Comparison of ENCODE assay signal across 19 cellular contexts in the genomic region with DNA sequence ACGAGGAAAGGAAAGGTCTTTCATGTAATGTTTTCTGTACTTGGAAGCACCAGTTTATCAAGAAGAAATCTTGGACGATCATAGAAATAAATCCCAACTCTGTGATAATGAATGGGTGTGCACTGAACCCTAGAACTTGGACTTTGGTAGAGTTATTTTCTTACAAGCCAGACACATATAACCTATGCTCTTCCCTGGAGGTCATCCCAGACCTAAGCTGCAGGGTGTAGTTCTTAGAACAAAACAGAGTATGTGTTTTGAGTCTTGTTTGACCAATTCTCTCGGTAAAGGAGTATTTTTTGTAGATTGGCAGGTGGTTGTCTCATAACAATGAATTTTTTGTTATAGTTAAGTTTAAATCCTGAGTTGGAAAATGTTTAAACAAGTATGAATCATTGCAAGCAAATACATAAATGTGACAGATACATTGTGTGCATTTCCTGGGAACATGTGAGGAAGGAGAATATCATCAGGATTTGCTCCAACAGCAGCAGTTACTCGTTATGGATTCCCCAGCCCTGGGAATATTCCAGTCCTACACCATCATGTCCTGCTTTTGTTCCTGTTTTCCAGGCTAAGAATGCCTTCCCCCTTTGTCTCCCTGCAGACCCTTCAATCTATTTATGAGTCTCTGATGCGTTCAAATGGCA.
"Had no signal": no experiment of that assay in that cellular context is flagged by ENCODE, and none has a peak within 500 bp of the region (broad histone marks: within the 10 kb centered on the region; RNA-seq: fewer than 3 reads in every experiment).

No MANE protein-coding gene starts in this region.

- H3K4me1 ChIP-seq: parathyroid adenoma, suprapubic skin, transverse colon had no signal

- H3K27ac ChIP-seq: epithelial cell of prostate, parathyroid adenoma, suprapubic skin, transverse colon, VCaP had no signal

- H3K9ac ChIP-seq: parathyroid adenoma had no signal

- H2AFZ ChIP-seq: parathyroid adenoma had no signal

- H3K79me2 ChIP-seq: parathyroid adenoma had no signal

- H3K4me3 ChIP-seq: dorsolateral prefrontal cortex, suprapubic skin, transverse colon had no signal

- H3K27me3 ChIP-seq: suprapubic skin, transverse colon had no signal

- H3K36me3 ChIP-seq: suprapubic skin, transverse colon had no signal

- DNase-seq: activated CD4-positive, alpha-beta T cell treated with anti-CD3 and anti-CD28 coated beads, Interleukin-2, amount 50 U/mL, for 1 hour; activated CD4-positive, CD25-positive, alpha-beta regulatory T cell treated with anti-CD3 and anti-CD28 coated beads, Interleukin-2, amount 50 U/mL, for 72 hours; activated CD8-positive, alpha-beta memory T cell treated with anti-CD3 and anti-CD28 coated beads, Interleukin-2, amount 50 U/mL, for 48 hours; activated effector memory CD4-positive, alpha-beta T cell treated with Interleukin-2 at 50 U/mL for 16 hours; activated naive CD4-positive, alpha-beta T cell treated with anti-CD3 and anti-CD28 coated beads, Interleukin-2, amount 10 ng/mL, durations not matched to agents 7 days and 5 days; activated T-cell treated with anti-CD3 and anti-CD28 coated beads, Interleukin-2, amount 50 U/mL, for 48 hours; dorsolateral prefrontal cortex; kidney glomerular epithelial cell; mesenchymal stem cell; naive thymus-derived CD8-positive, alpha-beta T cell; stimulated activated CD4-positive, alpha-beta T cell treated with anti-CD3 and anti-CD28 coated beads, Interleukin-2, amount 100 ng/mL, for 24 hours; stimulated activated naive CD8-positive, alpha-beta T cell treated with anti-CD3 and anti-CD28 coated beads, Interleukin-15, Interleukin-2, amounts not matched to agents 100 U/mL and 50 U/mL, for 24 hours; SW 1271; T-helper 2 cell; transverse colon had no signal

- ATAC-seq: naive thymus-derived CD8-positive, alpha-beta T cell; stimulated activated naive CD8-positive, alpha-beta T cell treated with anti-CD3 and anti-CD28 coated beads, Interleukin-15, Interleukin-2, amounts not matched to agents 100 U/mL and 50 U/mL, for 24 hours had no signal

- H3K9me3 ChIP-seq: suprapubic skin, transverse colon had no signal
